Comparison of ENCODE assay signal across 2 cellular contexts in genomic region chrX:45385767-45386166, GRCh38.
TF ChIP-seq lines count a peak whose summit lies in the region.

No MANE protein-coding gene starts in this region.

TF ChIP-seq in IMR-90, 13 proteins besides CTCF, POLR2A, EP300 and RAD21 (continued from another document):
- TF ChIP-seq USF2 (IDR thresholded peaks at IDR 0.05; ENCODE audit: low read depth, low read length) (no peak), SMC3 (IDR thresholded peaks at IDR 0.05; ENCODE audit: low read depth, low read length) (no peak), FOS (IDR thresholded peaks at IDR 0.05; ENCODE audit: low read depth, low read length) (no peak), RCOR1 (IDR thresholded peaks at IDR 0.05; ENCODE audit: insufficient replicate concordance, low read length) (no peak), MAZ (IDR thresholded peaks at IDR 0.05; ENCODE audit: borderline replicate concordance, low read depth, low read length) (no peak), RFX5 (IDR thresholded peaks at IDR 0.05; ENCODE audit: low read depth, low read length) (no peak), CHD1 (IDR thresholded peaks at IDR 0.05; ENCODE audit: low read depth, low read length) (no peak), ELK1 (IDR thresholded peaks at IDR 0.05; ENCODE audit: borderline replicate concordance, low read depth, low read length) (no peak), CEBPB (IDR thresholded peaks at IDR 0.05; ENCODE audit: low read depth, low read length) (no peak), BHLHE40 (IDR thresholded peaks at IDR 0.05; ENCODE audit: low read depth, low read length) (no peak), NFE2L2 (IDR thresholded peaks at IDR 0.05; ENCODE audit: low read depth, low read length) (no peak), MAFK (IDR thresholded peaks at IDR 0.05; ENCODE audit: low read depth, low read length) (no peak)

TF ChIP-seq in GM23338, 12 proteins besides CTCF, POLR2A, EP300 and RAD21 (continued from another document):
- no peak for TF ChIP-seq EZH2 (IDR thresholded peaks at IDR 0.05; ENCODE audit: low read depth, unreplicated experiment)
